ENCODE assay signal across 10 cellular contexts in genomic region chr15:74955017-74955416, GRCh38. TPM values are rescaled to one million over a fixed set of nuclear protein-coding genes. Genes with fewer than 3 reads are reported as not detected.
DNase-seq lines count a peak whose midpoint lies in the region; ATAC-seq and TF ChIP-seq lines count a peak whose summit lies in the region.
"Had no signal": no experiment of that assay in that cellular context is flagged by ENCODE, and none has a peak within 500 bp of the region (broad histone marks: within the 10 kb centered on the region; RNA-seq: fewer than 3 reads in every experiment).

No MANE protein-coding gene starts in this region.

- no TSS peak for BruUV-seq in A673 (replicated peaks; lab: Mats Ljungman, UMichigan)

- ATAC-seq in lower lobe of right lung (no peak), HG03571 (IDR thresholded peaks at IDR 0.05; ENCODE audit: unreplicated experiment) (no peak)

- no peaks in the 10 kb centered on the region for H3K36me3 ChIP-seq in A673 (ENCODE audit: insufficient read depth, low read length, poor library complexity, severe bottlenecking)
- H3K36me3 ChIP-seq in lower lobe of right lung = no peaks in the 10 kb centered on the region

- H3K27ac ChIP-seq in A673 (ENCODE audit: low read depth, low read length, poor library complexity, severe bottlenecking) = peak overlapping the region; percentile 67
- H3K27ac ChIP-seq in lower lobe of right lung = no peak overlapping the region

- CTCF ChIA-PET in A673 (lab: Charles Lee) = interaction anchor here (1.0 to 1.2 kb wide), 2 partner anchors 53 to 249 kb away, joined by 3 read pairs; no protein-coding TSS in a partner anchor

- intact Hi-C loops in A673 (cut with micrococcal nuclease; ENCODE audit: unreplicated experiment) = no loop called here
- intact Hi-C loops in lower lobe of right lung (cut with DNase I) = no loop called here

- H3K9me3 ChIP-seq in A673 (ENCODE audit: low read depth, low read length, poor library complexity, severe bottlenecking) (no peaks in the 10 kb centered on the region), lower lobe of right lung (no peaks in the 10 kb centered on the region)

- no peak for DNase-seq in A673 (ENCODE audit: low spot score)
- DNase-seq in HFF-Myc (ENCODE audit: extremely low read depth, low read depth) = no peak
- DNase-seq in amniotic epithelial cell (ENCODE audit: low read depth) = peak; percentile 64
- no peak for DNase-seq in lower lobe of right lung
- no peak for DNase-seq in CD1c-positive myeloid dendritic cell (ENCODE audit: extremely low spot score)
- DNase-seq in stimulated activated CD4-positive, alpha-beta T cell treated with anti-CD3 and anti-CD28 coated beads, Interleukin-15, amount 100 ng/mL, for 24 hours = no peak
- no peak for DNase-seq in hypothalamus (lab: John Stamatoyannopoulos, UW)
- DNase-seq: mammary epithelial cell, NCI-H187 treated with DMSO at 0.1 percent for 48 hours had no signal

- no peak for TF ChIP-seq CTCF in A673 (conservative IDR thresholded peaks at IDR 0.05; ENCODE audit: low read depth, low read length)
- TF ChIP-seq CTCF in HFF-Myc (IDR thresholded peaks at IDR 0.05; ENCODE audit: low read depth, low read length, missing control alignments) = no peak
- TF ChIP-seq CTCF in lower lobe of right lung (IDR thresholded peaks at IDR 0.05) = no peak

- H3K4me3 ChIP-seq in A673 (ENCODE audit: low read depth, low read length, poor library complexity, severe bottlenecking) = peak overlapping the region; percentile 66
- peak overlapping the region; percentile 59 for H3K4me3 ChIP-seq in HFF-Myc (replicated peaks; ENCODE audit: low read depth, low read length)
- H3K4me3 ChIP-seq in lower lobe of right lung = peak overlapping the region; percentile 78

- POLR2A ChIA-PET in A673 (lab: Charles Lee; ENCODE audit: low non-redundant PET) = no interaction called here

- H3K27me3 ChIP-seq in A673 (replicated peaks; ENCODE audit: insufficient read depth, low read depth, low read length, poor library complexity) (no peaks in the 10 kb centered on the region), lower lobe of right lung (ENCODE audit: low read depth) (no peaks in the 10 kb centered on the region)

- H3K4me1 ChIP-seq in A673 (ENCODE audit: insufficient read depth, low read length, poor library complexity, severe bottlenecking) = peaks cover 53% of the 10 kb centered on the region
- H3K4me1 ChIP-seq in lower lobe of right lung = peaks cover 47% of the 10 kb centered on the region

RNA-seq across cellular contexts. Expression of gene RPP25, which starts 1.6 kb away (rescaled TPM):
- total RNA-seq in A673 (2021) = 20.6 and 22.5 TPM in 2 replicates
- 17.0 TPM for total RNA-seq in lower lobe of right lung

RNA-seq across cellular contexts. Expression of gene COX5A, which starts 17.1 kb away (rescaled TPM):
- total RNA-seq in A673 (2021) = 354 and 357 TPM in 2 replicates
- total RNA-seq in lower lobe of right lung = 134 TPM

RNA-seq across cellular contexts. Expression of gene SCAMP5, which starts 40.3 kb away (rescaled TPM):
- total RNA-seq in A673 (2021) (3.8 and 5.8 TPM in 2 replicates), lower lobe of right lung (1.9 TPM)

RNA-seq across cellular contexts. Expression of gene FAM219B, which starts 48.4 kb away (rescaled TPM):
- 86.6 and 93.2 TPM in 2 replicates for total RNA-seq in A673 (2021)
- 92.2 TPM for total RNA-seq in lower lobe of right lung
